ENCODE assay signal across 17 cellular contexts in the genomic region with DNA sequence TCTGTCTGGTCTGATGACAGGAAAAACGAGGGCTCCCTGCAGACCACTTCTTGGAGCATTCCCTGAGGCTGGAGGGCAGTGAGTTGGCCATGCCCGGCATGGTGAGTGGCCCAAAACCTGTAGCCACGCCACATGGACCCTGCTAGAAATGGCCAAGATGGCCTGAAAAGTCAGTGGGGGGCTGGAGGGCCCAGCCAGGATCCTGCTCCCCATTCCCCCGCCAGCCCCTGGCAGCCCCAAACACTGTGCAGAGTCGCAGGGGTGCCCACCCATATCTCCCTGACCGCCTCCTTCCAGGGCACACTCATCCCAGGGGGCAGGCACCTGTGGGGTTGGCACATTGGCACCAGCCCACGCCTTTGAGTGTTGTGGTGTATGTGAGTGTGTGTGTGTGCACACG.
"Had no signal": no experiment of that assay in that cellular context is flagged by ENCODE, and none has a peak within 500 bp of the region (broad histone marks: within the 10 kb centered on the region; RNA-seq: fewer than 3 reads in every experiment).

No MANE protein-coding gene starts in this region.

- H3K27me3 ChIP-seq: dorsolateral prefrontal cortex, thyroid gland, upper lobe of left lung had no signal

- H3K27ac Mint-ChIP-seq: naive thymus-derived CD4-positive, alpha-beta T cell; nephron progenitor cell; stimulated activated effector memory CD8-positive, alpha-beta T cell treated with anti-CD3 and anti-CD28 coated beads, Interleukin-12 subunit alpha, Interleukin-12 subunit beta, amount 100 ng/mL, for 72 hours had no signal

- DNase-seq: cortex of kidney; dorsolateral prefrontal cortex; effector CD8-positive, alpha-beta T cell; foreskin melanocyte; hippocampal formation; kidney glomerular epithelial cell; naive thymus-derived CD4-positive, alpha-beta T cell; nephron progenitor cell; small intestine; stimulated activated CD4-positive, alpha-beta T cell treated with anti-CD3 and anti-CD28 coated beads, Interleukin-4, amount 100 ng/mL, for 1 hour; stimulated activated CD8-positive, alpha-beta memory T cell treated with anti-CD3 and anti-CD28 coated beads, Interleukin-4, amount 100 ng/mL, for 48 hours; stimulated activated naive CD8-positive, alpha-beta T cell treated with anti-CD3 and anti-CD28 coated beads, Interleukin-15, Interleukin-2, amounts not matched to agents 100 U/mL and 50 U/mL, for 24 hours; thyroid gland; upper lobe of left lung had no signal

- H3K36me3 ChIP-seq: neutrophil, suprapubic skin, thyroid gland, upper lobe of left lung had no signal

- H3K9me3 ChIP-seq: neutrophil, suprapubic skin, thyroid gland, upper lobe of left lung had no signal

- H3K27ac ChIP-seq: dorsolateral prefrontal cortex, neutrophil, suprapubic skin, thyroid gland, upper lobe of left lung had no signal

- H3K9me3 Mint-ChIP-seq: stimulated activated effector memory CD8-positive, alpha-beta T cell treated with anti-CD3 and anti-CD28 coated beads, Interleukin-12 subunit alpha, Interleukin-12 subunit beta, amount 100 ng/mL, for 72 hours had no signal

- H3K4me3 Mint-ChIP-seq: naive thymus-derived CD4-positive, alpha-beta T cell; nephron progenitor cell; stimulated activated effector memory CD8-positive, alpha-beta T cell treated with anti-CD3 and anti-CD28 coated beads, Interleukin-12 subunit alpha, Interleukin-12 subunit beta, amount 100 ng/mL, for 72 hours had no signal

- H3K4me3 ChIP-seq: dorsolateral prefrontal cortex, suprapubic skin, thyroid gland, upper lobe of left lung had no signal

- H3K36me3 Mint-ChIP-seq: naive thymus-derived CD4-positive, alpha-beta T cell; stimulated activated effector memory CD8-positive, alpha-beta T cell treated with anti-CD3 and anti-CD28 coated beads, Interleukin-12 subunit alpha, Interleukin-12 subunit beta, amount 100 ng/mL, for 72 hours had no signal

- FAIRE-seq: small intestine had no signal
